ENCODE assay signal across 20 cellular contexts in genomic region chr1:110878993-110879392, GRCh38. TPM values are rescaled to one million over a fixed set of nuclear protein-coding genes. Genes with fewer than 3 reads are reported as not detected.
DNase-seq lines count a peak whose midpoint lies in the region; ATAC-seq and FAIRE-seq lines count a peak whose summit lies in the region.
"Had no signal": no experiment of that assay in that cellular context is flagged by ENCODE, and none has a peak within 500 bp of the region (broad histone marks: within the 10 kb centered on the region; RNA-seq: fewer than 3 reads in every experiment).

No MANE protein-coding gene starts in this region.

- intact Hi-C loops in activated CD4-positive, alpha-beta T cell treated with anti-CD3 and anti-CD28 coated beads, Interleukin-2, amount 10 ng/mL, durations not matched to agents 24 days and 14 days (cut with micrococcal nuclease), result loop anchor here (5.0 to 10.0 kb wide), 5 partner anchors 266 to 878 kb away; partner anchors contain the start of genes CEPT1, DDX20 and DRAM2

- no peaks in the 10 kb centered on the region for H3K27me3 Mint-ChIP-seq in activated CD4-positive, alpha-beta T cell treated with anti-CD3 and anti-CD28 coated beads, Interleukin-2, amount 10 ng/mL, durations not matched to agents 24 days and 14 days
- H3K27me3 Mint-ChIP-seq in activated T-helper 17 cell treated with anti-CD3 and anti-CD28 coated beads, Interleukin-2, amount 50 U/mL, for 72 hours, result no peaks in the 10 kb centered on the region
- no peaks in the 10 kb centered on the region for H3K27me3 Mint-ChIP-seq in natural killer cell treated with Interleukin-12 subunit alpha and Interleukin-12 subunit beta and Interleukin-15 and Interleukin-18, amount 100 ng/mL, for 72 hours

- peaks cover 3% of the 10 kb centered on the region for H3K9me3 Mint-ChIP-seq in activated CD4-positive, alpha-beta T cell treated with anti-CD3 and anti-CD28 coated beads, Interleukin-2, amount 10 ng/mL, durations not matched to agents 24 days and 14 days
- H3K9me3 Mint-ChIP-seq in activated T-helper 17 cell treated with anti-CD3 and anti-CD28 coated beads, Interleukin-2, amount 50 U/mL, for 72 hours, result no peaks in the 10 kb centered on the region
- no peaks in the 10 kb centered on the region for H3K9me3 Mint-ChIP-seq in natural killer cell treated with Interleukin-12 subunit alpha and Interleukin-12 subunit beta and Interleukin-15 and Interleukin-18, amount 100 ng/mL, for 72 hours
- H3K9me3 Mint-ChIP-seq: type B pancreatic cell had no signal

- no peak for ATAC-seq in activated T-helper 17 cell treated with anti-CD3 and anti-CD28 coated beads, Interleukin-2, amount 50 U/mL, for 72 hours (replicated peaks)
- ATAC-seq in natural killer cell treated with Interleukin-12 subunit alpha and Interleukin-12 subunit beta and Interleukin-15 and Interleukin-18, amount 100 ng/mL, for 72 hours, result no peak
- ATAC-seq in GM19395 (IDR thresholded peaks at IDR 0.05; ENCODE audit: unreplicated experiment), result no peak
- ATAC-seq: SK-N-SH treated with all-trans-retinoic acid at 6 μM for 48 hours had no signal

- peaks cover 49% of the 10 kb centered on the region for H3K36me3 Mint-ChIP-seq in activated CD4-positive, alpha-beta T cell treated with anti-CD3 and anti-CD28 coated beads, Interleukin-2, amount 10 ng/mL, durations not matched to agents 24 days and 14 days (ENCODE audit: low read depth)
- H3K36me3 Mint-ChIP-seq in activated T-helper 17 cell treated with anti-CD3 and anti-CD28 coated beads, Interleukin-2, amount 50 U/mL, for 72 hours (ENCODE audit: low read depth), result peaks cover 100% of the 10 kb centered on the region
- peaks cover 42% of the 10 kb centered on the region for H3K36me3 Mint-ChIP-seq in natural killer cell treated with Interleukin-12 subunit alpha and Interleukin-12 subunit beta and Interleukin-15 and Interleukin-18, amount 100 ng/mL, for 72 hours
- H3K36me3 Mint-ChIP-seq: type B pancreatic cell had no signal

- DNase-seq in activated CD4-positive, alpha-beta T cell treated with anti-CD3 and anti-CD28 coated beads, Interleukin-2, amount 10 ng/mL, durations not matched to agents 24 days and 14 days, result no peak
- DNase-seq in activated CD4-positive, alpha-beta T cell treated with anti-CD3 and anti-CD28 coated beads for 1 hour, result no peak
- no peak for DNase-seq in GM19239 (ENCODE audit: insufficient read length, low spot score)
- DNase-seq in natural killer cell treated with Interleukin-12 subunit alpha and Interleukin-12 subunit beta and Interleukin-15 and Interleukin-18, amount 100 ng/mL, for 72 hours (ENCODE audit: low spot score), result no peak
- DNase-seq in NCI-H748 (lab: John Stamatoyannopoulos, UW; ENCODE audit: unreplicated experiment), result no peak
- no peak for DNase-seq in NCI-H2081 (lab: John Stamatoyannopoulos, UW)
- DNase-seq: activated CD8-positive, alpha-beta memory T cell treated with anti-CD3 and anti-CD28 coated beads, Interleukin-2, amount 50 U/mL, for 4 hours; aorta; KG1; NCI-H1092 treated with DMSO at 0.1 percent for 48 hours; NCI-H2107; NCI-H526 had no signal

- FAIRE-seq in GM19239 (lab: Jason Lieb, UNC), result peak; percentile 58
- FAIRE-seq: A204.1, endothelial cell of umbilical vein, frontal cortex, RCC 7860 had no signal

- H3K4me1 Mint-ChIP-seq in activated CD4-positive, alpha-beta T cell treated with anti-CD3 and anti-CD28 coated beads, Interleukin-2, amount 10 ng/mL, durations not matched to agents 24 days and 14 days, result peaks cover 55% of the 10 kb centered on the region
- peaks cover 31% of the 10 kb centered on the region for H3K4me1 Mint-ChIP-seq in activated T-helper 17 cell treated with anti-CD3 and anti-CD28 coated beads, Interleukin-2, amount 50 U/mL, for 72 hours
- peaks cover 50 to 84% of the 10 kb centered on the region in 2 donors for H3K4me1 Mint-ChIP-seq in natural killer cell treated with Interleukin-12 subunit alpha and Interleukin-12 subunit beta and Interleukin-15 and Interleukin-18, amount 100 ng/mL, for 72 hours (ENCODE audit: low read depth in 2 of 2)

- peak overlapping the region; percentile 99 for H3K27ac Mint-ChIP-seq in activated CD4-positive, alpha-beta T cell treated with anti-CD3 and anti-CD28 coated beads, Interleukin-2, amount 10 ng/mL, durations not matched to agents 24 days and 14 days
- peak overlapping the region; percentile 92 for H3K27ac Mint-ChIP-seq in activated T-helper 17 cell treated with anti-CD3 and anti-CD28 coated beads, Interleukin-2, amount 50 U/mL, for 72 hours
- H3K27ac Mint-ChIP-seq in natural killer cell treated with Interleukin-12 subunit alpha and Interleukin-12 subunit beta and Interleukin-15 and Interleukin-18, amount 100 ng/mL, for 72 hours, result peak overlapping the region; percentile 97 to 99
- H3K27ac Mint-ChIP-seq: type B pancreatic cell had no signal

- H3K4me3 Mint-ChIP-seq in activated CD4-positive, alpha-beta T cell treated with anti-CD3 and anti-CD28 coated beads, Interleukin-2, amount 10 ng/mL, durations not matched to agents 24 days and 14 days, result peak overlapping the region; percentile 84
- peak overlapping the region; percentile 93 for H3K4me3 Mint-ChIP-seq in activated T-helper 17 cell treated with anti-CD3 and anti-CD28 coated beads, Interleukin-2, amount 50 U/mL, for 72 hours
- H3K4me3 Mint-ChIP-seq in natural killer cell treated with Interleukin-12 subunit alpha and Interleukin-12 subunit beta and Interleukin-15 and Interleukin-18, amount 100 ng/mL, for 72 hours, result peak overlapping the region; percentile 100
- H3K4me3 Mint-ChIP-seq: type B pancreatic cell had no signal

RNA-seq across cellular contexts. Expression of gene CD53, which starts 6.0 kb away (rescaled TPM):
- 185 and 190 TPM in 2 replicates for total RNA-seq in activated CD4-positive, alpha-beta T cell treated with anti-CD3 and anti-CD28 coated beads, Interleukin-2, amount 10 ng/mL, durations not matched to agents 24 days and 14 days
- total RNA-seq in activated T-helper 17 cell treated with anti-CD3 and anti-CD28 coated beads, Interleukin-2, amount 50 U/mL, for 72 hours, result 100 to 1,000 TPM; 315 to 427 TPM
- 100 to 1,000 TPM; 357 to 897 TPM for total RNA-seq in natural killer cell treated with Interleukin-12 subunit alpha and Interleukin-12 subunit beta and Interleukin-15 and Interleukin-18, amount 100 ng/mL, for 72 hours
- total RNA-seq: endothelial cell of umbilical vein had no signal
